9 cellular contexts compared by ENCODE assay signal in the genomic region with DNA sequence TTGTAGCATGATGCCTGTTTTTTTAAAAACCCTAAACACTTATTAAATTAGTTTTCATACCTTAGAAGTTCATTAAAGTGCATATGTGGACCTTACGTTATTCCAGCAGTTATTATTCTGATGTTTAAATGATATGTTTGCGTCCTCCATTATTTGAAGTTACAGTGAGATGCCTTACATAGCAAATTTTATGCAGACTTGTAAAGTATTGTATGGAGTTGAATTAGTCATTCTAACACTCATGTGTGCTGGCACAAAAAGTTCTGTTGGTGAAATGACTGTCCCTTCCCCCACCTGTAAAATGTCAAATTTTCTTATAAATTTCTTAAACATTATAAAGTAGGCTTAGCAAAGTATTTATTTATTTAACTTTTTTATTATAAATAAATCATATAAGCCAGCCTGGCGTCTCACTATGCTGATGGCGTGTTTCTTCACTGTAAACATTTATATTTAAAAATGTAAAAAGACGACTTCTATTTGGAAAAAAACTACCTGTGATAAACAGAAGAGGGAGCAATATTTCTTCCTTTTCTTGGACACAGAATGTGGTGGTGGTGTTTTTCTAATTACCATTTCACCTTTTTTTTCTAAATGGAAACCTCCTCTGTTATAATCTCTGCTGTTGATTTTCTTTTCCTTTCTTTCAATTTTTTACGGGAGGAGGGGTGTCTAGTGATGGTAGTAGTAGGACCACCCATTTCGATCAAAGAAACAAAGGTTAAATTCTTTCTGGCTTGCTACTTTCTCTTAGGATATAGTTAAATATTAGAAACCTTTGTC.
A peak's percentile ranks its signal among the peaks of the same experiment; 100 is the strongest.
DNase-seq lines count a peak whose midpoint lies in the region; ATAC-seq, FAIRE-seq and TF ChIP-seq lines count a peak whose summit lies in the region.
"Had no signal": no experiment of that assay in that cellular context is flagged by ENCODE, and none has a peak within 500 bp of the region (broad histone marks: within the 10 kb centered on the region; RNA-seq: fewer than 3 reads in every experiment).

No MANE protein-coding gene starts in this region.

- ATAC-seq in GM18505 (IDR thresholded peaks at IDR 0.05; ENCODE audit: unreplicated experiment): no peak
- ATAC-seq in GM18858 (IDR thresholded peaks at IDR 0.05; ENCODE audit: unreplicated experiment): no peak

- CTCF ChIA-PET in BJ (lab: Yijun Ruan, JAX): interaction anchor here (0.7 to 1.2 kb wide), 13 partner anchors 9 to 1434 kb away, joined by 3 to 8 read pairs (median 4); no protein-coding TSS in a partner anchor

- FAIRE-seq in astrocyte (lab: Jason Lieb, UNC): no peak

- H3K4me3 ChIP-seq in BJ (ENCODE audit: low read depth, low read length): no peak overlapping the region
- peak overlapping the region; percentile 30 for H3K4me3 ChIP-seq in astrocyte (ENCODE audit: insufficient read depth, low read depth, low read length)

- H3K36me3 Mint-ChIP-seq in astrocyte (ENCODE audit: low read depth, unreplicated experiment): no peaks in the 10 kb centered on the region

- peak overlapping the region; percentile 45 for H3K9ac ChIP-seq in astrocyte (ENCODE audit: low read length)

- H3K27me3 ChIP-seq in BJ (ENCODE audit: control insufficient read depth, insufficient read depth, low read length) (no peaks in the 10 kb centered on the region), astrocyte (ENCODE audit: insufficient read depth, low read length) (no peaks in the 10 kb centered on the region)

- TF ChIP-seq POLR2A in GM18505 (IDR thresholded peaks at IDR 0.05; ENCODE audit: borderline replicate concordance, extremely low read depth, insufficient read depth, insufficient read length): no peak

- DNase-seq in BJ (ENCODE audit: low read depth): no peak
- peak; percentile 34 for DNase-seq in HuH-7 (ENCODE audit: low spot score)
- peak; percentile 39 for DNase-seq in astrocyte (ENCODE audit: low read depth)
- peak; percentile 17 to 40 for DNase-seq in lung microvascular endothelial cell (ENCODE audit: low read depth in 2 of 2)
- no peak for DNase-seq in GDM1 (lab: John Stamatoyannopoulos, UW)
- DNase-seq in COR-L47 (lab: John Stamatoyannopoulos, UW): no peak
- DNase-seq: activated gamma-delta T cell had no signal

- H3K4me1 Mint-ChIP-seq in astrocyte (ENCODE audit: low read depth, unreplicated experiment): peaks cover 16% of the 10 kb centered on the region

- H3K36me3 ChIP-seq in BJ (ENCODE audit: control insufficient read depth, insufficient read depth, low read length): no peaks in the 10 kb centered on the region
- no peaks in the 10 kb centered on the region for H3K36me3 ChIP-seq in astrocyte (ENCODE audit: insufficient read depth, low read length)

- H3K79me2 ChIP-seq in astrocyte (ENCODE audit: insufficient read depth, low read length): no peaks in the 10 kb centered on the region

- H3K27ac Mint-ChIP-seq in astrocyte (ENCODE audit: unreplicated experiment): peak overlapping the region; percentile 66

- POLR2A ChIA-PET in BJ (lab: Charles Lee): no interaction called here

- peak; percentile 46 for TF ChIP-seq CTCF in BJ (IDR thresholded peaks at IDR 0.05; ENCODE audit: insufficient read depth, low read depth, low read length)
- peak; percentile 46 for TF ChIP-seq CTCF in astrocyte (IDR thresholded peaks at IDR 0.05; ENCODE audit: insufficient read depth, low read depth, low read length)

- H3K4me1 ChIP-seq in astrocyte (ENCODE audit: insufficient read depth, low read length): peaks cover 16% of the 10 kb centered on the region

- no peaks in the 10 kb centered on the region for H4K20me1 ChIP-seq in astrocyte (ENCODE audit: insufficient read depth, low read length)

- H3K27me3 Mint-ChIP-seq in astrocyte (ENCODE audit: low read depth, unreplicated experiment): no peaks in the 10 kb centered on the region

- H3K4me2 ChIP-seq in astrocyte (ENCODE audit: low read length): peak overlapping the region; percentile 78

- no peaks in the 10 kb centered on the region for H3K9me3 ChIP-seq in astrocyte (ENCODE audit: insufficient read depth, low read depth, low read length)

- peak overlapping the region; percentile 38 for H3K27ac ChIP-seq in astrocyte (ENCODE audit: low read depth, low read length)

- H3K4me3 Mint-ChIP-seq in astrocyte (ENCODE audit: unreplicated experiment): no peak overlapping the region

- peak overlapping the region; percentile 70 for H2AFZ ChIP-seq in astrocyte (ENCODE audit: low read depth, low read length)

- H3K9me3 Mint-ChIP-seq in astrocyte (ENCODE audit: unreplicated experiment): no peaks in the 10 kb centered on the region

Comparison
In these comparisons a context has a peak if more than half of its experiments do, and no peak if none do; other contexts are left out.
1. DNase-seq: peak in HuH-7 (single experiment), astrocyte (single experiment) and lung microvascular endothelial cell (2 of 2); none in BJ (single experiment), GDM1 (single experiment) and COR-L47 (single experiment).